In the genomic region with DNA sequence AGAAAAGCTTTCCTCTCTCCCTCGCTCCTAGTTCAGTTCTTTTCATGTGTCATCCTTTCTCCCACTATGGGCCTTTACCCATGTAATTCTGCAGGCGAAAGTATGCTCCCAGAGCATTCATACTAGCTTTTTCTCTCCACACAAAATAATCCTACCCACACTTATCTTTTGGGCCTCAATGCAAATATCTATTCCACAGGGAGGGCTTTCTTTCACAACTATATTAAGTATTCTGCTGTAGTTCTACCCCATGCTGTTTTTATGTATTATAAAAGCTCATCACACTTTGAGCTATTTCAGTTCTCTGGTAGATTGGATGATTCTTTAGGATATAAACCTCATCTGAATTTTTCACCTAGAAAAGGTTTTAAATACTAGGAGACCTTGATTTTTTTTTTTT, we compare ENCODE assay signal across 25 cellular contexts.
"Had no signal": no experiment of that assay in that cellular context is flagged by ENCODE, and none has a peak within 500 bp of the region (broad histone marks: within the 10 kb centered on the region; RNA-seq: fewer than 3 reads in every experiment).

No MANE protein-coding gene starts in this region.

- H3K9me3 ChIP-seq: colonic mucosa, esophagus muscularis mucosa, gastrocnemius medialis, gastroesophageal sphincter had no signal

- H3K27ac ChIP-seq: colonic mucosa, coronary artery, dorsolateral prefrontal cortex, epithelial cell of prostate, esophagus muscularis mucosa, esophagus squamous epithelium, foreskin keratinocyte, gastrocnemius medialis, gastroesophageal sphincter, heart left ventricle, heart right ventricle, hepatocyte had no signal

- H3K4me3 ChIP-seq: colonic mucosa, coronary artery, dorsolateral prefrontal cortex, esophagus muscularis mucosa, esophagus squamous epithelium, gastrocnemius medialis, gastroesophageal sphincter, heart left ventricle, heart right ventricle, hepatocyte had no signal

- DNase-seq: colonic mucosa; cortex of kidney; dermis blood vessel endothelial cell; dorsolateral prefrontal cortex; effector CD4-positive, alpha-beta T cell; effector CD8-positive, alpha-beta T cell; effector memory CD4-positive, alpha-beta T cell; effector memory CD8-positive, alpha-beta T cell; endodermal cell; erythroblast; esophagus squamous epithelium; foreskin fibroblast; foreskin keratinocyte; foreskin melanocyte; gastrocnemius medialis; glutamatergic neuron; head of caudate nucleus; heart left ventricle; heart right ventricle had no signal

- ATAC-seq: effector memory CD8-positive, alpha-beta T cell; esophagus mucosa; foreskin keratinocyte; gastrocnemius medialis; gastroesophageal sphincter; heart left ventricle; heart right ventricle had no signal

- H3K36me3 ChIP-seq: colonic mucosa, esophagus muscularis mucosa, esophagus squamous epithelium, gastrocnemius medialis, gastroesophageal sphincter, heart left ventricle, heart right ventricle had no signal

- H3K4me1 ChIP-seq: colonic mucosa, esophagus muscularis mucosa, esophagus squamous epithelium, foreskin keratinocyte, gastrocnemius medialis, gastroesophageal sphincter, heart left ventricle, heart right ventricle had no signal

- H3K27me3 ChIP-seq: colonic mucosa, esophagus muscularis mucosa, esophagus squamous epithelium, foreskin keratinocyte, gastrocnemius medialis, gastroesophageal sphincter, heart left ventricle, heart right ventricle, hepatocyte had no signal
